ENCODE assay signal across 33 cellular contexts in genomic region chr1:12761781-12762180, GRCh38. TPM values are rescaled to one million over a fixed set of nuclear protein-coding genes. Genes with fewer than 3 reads are reported as not detected.
"Had no signal": no experiment of that assay in that cellular context is flagged by ENCODE, and none has a peak within 500 bp of the region (broad histone marks: within the 10 kb centered on the region; RNA-seq: fewer than 3 reads in every experiment).

No MANE protein-coding gene starts in this region.

- H3K9me3 Mint-ChIP-seq: stimulated activated effector memory CD8-positive, alpha-beta T cell treated with anti-CD3 and anti-CD28 coated beads, Interleukin-12 subunit alpha, Interleukin-12 subunit beta, amount 100 ng/mL, for 72 hours; stimulated activated memory B cell treated with anti-CD40 and anti-IgM and Interleukin-4, amounts not matched to agents 10 μg/mL and 1 μg/mL and 100 μg/mL, for 72 hours; stimulated activated naive B cell treated with anti-CD40 and anti-IgM and Interleukin-4, amounts not matched to agents 10 μg/mL and 1 μg/mL and 100 μg/mL, for 72 hours; stimulated activated naive CD8-positive, alpha-beta T cell treated with anti-CD3 and anti-CD28 coated beads, Interleukin-15, amount 100 ng/mL, for 72 hours; stimulated activated naive CD8-positive, alpha-beta T cell treated with anti-CD3 and anti-CD28 coated beads, Interleukin-15, Interleukin-2, amounts not matched to agents 100 ng/mL and 50 ng/mL, for 24 hours had no signal

- H3K4me3 Mint-ChIP-seq: stimulated activated effector memory CD8-positive, alpha-beta T cell treated with anti-CD3 and anti-CD28 coated beads, Interleukin-12 subunit alpha, Interleukin-12 subunit beta, amount 100 ng/mL, for 72 hours; stimulated activated memory B cell treated with anti-CD40 and anti-IgM and Interleukin-4, amounts not matched to agents 10 μg/mL and 1 μg/mL and 100 μg/mL, for 72 hours; stimulated activated naive B cell treated with anti-CD40 and anti-IgM and Interleukin-4, amounts not matched to agents 10 μg/mL and 1 μg/mL and 100 μg/mL, for 72 hours; stimulated activated naive CD8-positive, alpha-beta T cell treated with anti-CD3 and anti-CD28 coated beads, Interleukin-15, amount 100 ng/mL, for 72 hours; stimulated activated naive CD8-positive, alpha-beta T cell treated with anti-CD3 and anti-CD28 coated beads, Interleukin-15, Interleukin-2, amounts not matched to agents 100 ng/mL and 50 ng/mL, for 24 hours; type B pancreatic cell had no signal

- H3K9me3 ChIP-seq: stomach, suprapubic skin, testis, thoracic aorta, thyroid gland, tibial artery, tibial nerve, transverse colon, upper lobe of left lung, upper lobe of right lung, uterus, vagina had no signal

- H3K27ac ChIP-seq: stomach, suprapubic skin, testis, thoracic aorta, thyroid gland, tibial artery, tibial nerve, transverse colon, upper lobe of left lung, upper lobe of right lung, uterus, vagina had no signal

- FAIRE-seq: urothelium cell line had no signal

- DNase-seq: stimulated activated CD4-positive, alpha-beta T cell treated with anti-CD3 and anti-CD28 coated beads, Interleukin-2, amount 100 ng/mL, for 48 hours; stimulated activated CD4-positive, alpha-beta T cell treated with anti-CD3 and anti-CD28 coated beads, Interleukin-4, amount 100 ng/mL, for 1 hour; stimulated activated CD4-positive, alpha-beta T cell treated with anti-CD3 and anti-CD28 coated beads, Interleukin-4, amount 100 ng/mL, for 24 hours; stimulated activated CD4-positive, alpha-beta T cell treated with anti-CD3 and anti-CD28 coated beads, Interleukin-4, amount 100 ng/mL, for 4 hours; stimulated activated CD8-positive, alpha-beta memory T cell treated with anti-CD3 and anti-CD28 coated beads, Interleukin-4, amount 100 ng/mL, for 48 hours; stimulated activated naive B cell treated with anti-CD40 and anti-IgM and Interleukin-4, amounts not matched to agents 10 μg/mL and 1 μg/mL and 100 μg/mL, for 72 hours; stimulated activated naive CD4-positive, alpha-beta T cell; stimulated activated naive CD4-positive, alpha-beta T cell treated with Interleukin-2 at 50 U/mL for 16 hours; stimulated activated naive CD8-positive, alpha-beta T cell treated with anti-CD3 and anti-CD28 coated beads, Interleukin-15, amount 100 ng/mL, for 72 hours; stimulated activated naive CD8-positive, alpha-beta T cell treated with anti-CD3 and anti-CD28 coated beads, Interleukin-15, Interleukin-2, amounts not matched to agents 100 U/mL and 50 U/mL, for 24 hours; stomach; substantia nigra; testis; thyroid gland; tibial artery; transverse colon; trophoblast cell; upper lobe of left lung; upper lobe of right lung; uterus had no signal

- ATAC-seq: stimulated activated effector memory CD8-positive, alpha-beta T cell treated with anti-CD3 and anti-CD28 coated beads, Interleukin-12 subunit alpha, Interleukin-12 subunit beta, amount 100 ng/mL, for 72 hours; stimulated activated memory B cell treated with anti-CD40 and anti-IgM and Interleukin-4, amounts not matched to agents 10 μg/mL and 1 μg/mL and 100 μg/mL, for 72 hours; stimulated activated naive B cell treated with anti-CD40 and anti-IgM and Interleukin-4, amounts not matched to agents 10 μg/mL and 1 μg/mL and 100 μg/mL, for 72 hours; stimulated activated naive CD8-positive, alpha-beta T cell treated with anti-CD3 and anti-CD28 coated beads, Interleukin-15, amount 100 ng/mL, for 72 hours; stimulated activated naive CD8-positive, alpha-beta T cell treated with anti-CD3 and anti-CD28 coated beads, Interleukin-15, Interleukin-2, amounts not matched to agents 100 U/mL and 50 U/mL, for 24 hours; upper lobe of right lung had no signal

- H3K4me1 Mint-ChIP-seq: stimulated activated effector memory CD8-positive, alpha-beta T cell treated with anti-CD3 and anti-CD28 coated beads, Interleukin-12 subunit alpha, Interleukin-12 subunit beta, amount 100 ng/mL, for 72 hours; stimulated activated memory B cell treated with anti-CD40 and anti-IgM and Interleukin-4, amounts not matched to agents 10 μg/mL and 1 μg/mL and 100 μg/mL, for 72 hours; stimulated activated naive B cell treated with anti-CD40 and anti-IgM and Interleukin-4, amounts not matched to agents 10 μg/mL and 1 μg/mL and 100 μg/mL, for 72 hours; stimulated activated naive CD8-positive, alpha-beta T cell treated with anti-CD3 and anti-CD28 coated beads, Interleukin-15, amount 100 ng/mL, for 72 hours had no signal

- H3K36me3 ChIP-seq: stomach, suprapubic skin, thoracic aorta, thyroid gland, tibial artery, tibial nerve, transverse colon, upper lobe of left lung, upper lobe of right lung, uterus, vagina had no signal

- H3K27me3 ChIP-seq: testis, thyroid gland, tibial nerve, transverse colon, upper lobe of left lung, uterus, vagina had no signal

- H3K4me3 ChIP-seq: stomach, suprapubic skin, testis, thoracic aorta, thyroid gland, tibial artery, tibial nerve, transverse colon, upper lobe of left lung, upper lobe of right lung, uterus, vagina had no signal

- H3K36me3 Mint-ChIP-seq: stimulated activated effector memory CD8-positive, alpha-beta T cell treated with anti-CD3 and anti-CD28 coated beads, Interleukin-12 subunit alpha, Interleukin-12 subunit beta, amount 100 ng/mL, for 72 hours; stimulated activated memory B cell treated with anti-CD40 and anti-IgM and Interleukin-4, amounts not matched to agents 10 μg/mL and 1 μg/mL and 100 μg/mL, for 72 hours; stimulated activated naive B cell treated with anti-CD40 and anti-IgM and Interleukin-4, amounts not matched to agents 10 μg/mL and 1 μg/mL and 100 μg/mL, for 72 hours; type B pancreatic cell had no signal

- H3K27ac Mint-ChIP-seq: stimulated activated effector memory CD8-positive, alpha-beta T cell treated with anti-CD3 and anti-CD28 coated beads, Interleukin-12 subunit alpha, Interleukin-12 subunit beta, amount 100 ng/mL, for 72 hours; stimulated activated memory B cell treated with anti-CD40 and anti-IgM and Interleukin-4, amounts not matched to agents 10 μg/mL and 1 μg/mL and 100 μg/mL, for 72 hours; stimulated activated naive B cell treated with anti-CD40 and anti-IgM and Interleukin-4, amounts not matched to agents 10 μg/mL and 1 μg/mL and 100 μg/mL, for 72 hours; stimulated activated naive CD8-positive, alpha-beta T cell treated with anti-CD3 and anti-CD28 coated beads, Interleukin-15, amount 100 ng/mL, for 72 hours; stimulated activated naive CD8-positive, alpha-beta T cell treated with anti-CD3 and anti-CD28 coated beads, Interleukin-15, Interleukin-2, amounts not matched to agents 100 ng/mL and 50 ng/mL, for 24 hours; type B pancreatic cell had no signal

- H3K4me1 ChIP-seq: stomach, suprapubic skin, testis, thyroid gland, tibial artery, tibial nerve, transverse colon, upper lobe of left lung, upper lobe of right lung, uterus, vagina had no signal

RNA-seq across cellular contexts. Expression of gene PRAMEF12, which starts 11.8 kb away (rescaled TPM):
- total RNA-seq: stomach, subcutaneous adipose tissue, suprapubic skin, temporal lobe, thoracic aorta, thyroid gland, tibial nerve, transverse colon, upper lobe of left lung, upper lobe of right lung, ureter, urinary bladder, uterus, vagina had no signal
- polyA plus RNA-seq: stomach, urinary bladder had no signal

RNA-seq across cellular contexts. Expression of gene CFAP107, which starts 15.8 kb away (rescaled TPM):
- total RNA-seq: stomach, subcutaneous adipose tissue, temporal lobe, thoracic aorta, thyroid gland, tibial nerve, transverse colon, upper lobe of right lung, ureter, urinary bladder, vagina had no signal
- polyA plus RNA-seq: stomach, urinary bladder had no signal

RNA-seq across cellular contexts. Expression of gene PRAMEF1, which starts 29.4 kb away (rescaled TPM):
- total RNA-seq: stomach, subcutaneous adipose tissue, suprapubic skin, temporal lobe, testis, thoracic aorta, thyroid gland, tibial nerve, transverse colon, upper lobe of left lung, upper lobe of right lung, ureter, urinary bladder, uterus, vagina had no signal
- polyA plus RNA-seq: stomach, urinary bladder had no signal

RNA-seq across cellular contexts. Expression of gene AADACL3, which starts 45.9 kb away (rescaled TPM):
- total RNA-seq: stomach, temporal lobe, testis, thoracic aorta, thyroid gland, tibial nerve, transverse colon, upper lobe of left lung, upper lobe of right lung, ureter, urinary bladder, uterus, vagina had no signal
- polyA plus RNA-seq: stomach, urinary bladder had no signal
